ENCODE assay signal across 11 cellular contexts in genomic region chr2:177289824-177290632, GRCh38. TPM values are rescaled to one million over a fixed set of nuclear protein-coding genes. Genes with fewer than 3 reads are reported as not detected.
DNase-seq lines count a peak whose midpoint lies in the region; ATAC-seq, FAIRE-seq and TF ChIP-seq lines count a peak whose summit lies in the region.
"Had no signal": no experiment of that assay in that cellular context is flagged by ENCODE, and none has a peak within 500 bp of the region (broad histone marks: within the 10 kb centered on the region; RNA-seq: fewer than 3 reads in every experiment).

No MANE protein-coding gene starts in this region.

- POLR2A ChIA-PET in PC-9 (lab: Charles Lee; ENCODE audit: unreplicated experiment): no interaction called here

- WGBS in heart left ventricle, 4 donors: 68 to 87% (median 78%) methylated on average over 9 of the region's 9 CpGs

- intact Hi-C loops in dorsolateral prefrontal cortex (cut with DNase I) (no loop called here), heart left ventricle (cut with DNase I) (loop anchor here in 6 of 10 donors (10.0 kb wide), 1 partner anchor 125 kb away; no protein-coding TSS in a partner anchor), PC-9 (cut with micrococcal nuclease; ENCODE audit: unreplicated experiment) (no loop called here)

- H3K36me3 ChIP-seq in heart left ventricle: peaks cover 0 to 7% (median 0%) of the 10 kb centered on the region in 9 donors
- no peaks in the 10 kb centered on the region for H3K36me3 ChIP-seq in PC-9 (ENCODE audit: low read depth)

- H3K27me3 ChIP-seq in dorsolateral prefrontal cortex (no peaks in the 10 kb centered on the region), heart left ventricle (no peaks in the 10 kb centered on the region), PC-9 (ENCODE audit: insufficient read depth, low read depth) (no peaks in the 10 kb centered on the region)

- H3K9me3 ChIP-seq in heart left ventricle (no peaks in the 10 kb centered on the region), PC-9 (ENCODE audit: insufficient read depth, low read depth) (no peaks in the 10 kb centered on the region)

- FAIRE-seq in GM18507 (lab: Jason Lieb, UNC): peak; percentile 85

- H3K9me2 ChIP-seq in PC-9 (ENCODE audit: insufficient read depth): no peaks in the 10 kb centered on the region

- no peaks in the 10 kb centered on the region for H3K79me2 ChIP-seq in PC-9 (ENCODE audit: low read depth)

- H3K27ac ChIP-seq in dorsolateral prefrontal cortex (no peak overlapping the region), heart left ventricle (no peak overlapping the region), PC-9 (no peak overlapping the region)

- TF ChIP-seq POLR2A in heart left ventricle (IDR thresholded peaks at IDR 0.05): no peak

- H3K4me1 ChIP-seq in heart left ventricle: peaks cover 0 to 22% (median 5%) of the 10 kb centered on the region in 12 donors
- H3K4me1 ChIP-seq in PC-9 (replicated peaks; ENCODE audit: insufficient read depth): no peaks in the 10 kb centered on the region

- no peak overlapping the region for H3K4me2 ChIP-seq in PC-9

- H4K20me1 ChIP-seq in PC-9 (ENCODE audit: insufficient read depth): no peaks in the 10 kb centered on the region

- ATAC-seq in GM21515 (IDR thresholded peaks at IDR 0.05; ENCODE audit: unreplicated experiment): peak; percentile 77
- ATAC-seq in HG03378 (IDR thresholded peaks at IDR 0.05; ENCODE audit: unreplicated experiment): peak; percentile 77
- no peak for ATAC-seq in heart left ventricle

- DNase-seq in GM18507 (ENCODE audit: extremely low spot score, insufficient read length, low read depth): no peak
- peak; percentile 16 for DNase-seq in central memory CD4-positive, alpha-beta T cell
- DNase-seq in dorsolateral prefrontal cortex: no peak
- DNase-seq in heart left ventricle: no peak
- DNase-seq in midbrain (lab: John Stamatoyannopoulos, UW): no peak
- no peak for DNase-seq in PC-9
- DNase-seq: caudate nucleus, NCI-H1048, retina had no signal

- no peaks in the 10 kb centered on the region for H3F3A ChIP-seq in PC-9 (ENCODE audit: insufficient read depth, low read depth)

- no peak for TF ChIP-seq CTCF in dorsolateral prefrontal cortex (IDR thresholded peaks at IDR 0.05 in 54 of 56, conservative IDR thresholded peaks at IDR 0.05 in 2 of 56; ENCODE audit: low read depth in 1 of 56, partially characterized antibody in 56 of 56)
- TF ChIP-seq CTCF in heart left ventricle (IDR thresholded peaks at IDR 0.05): no peak
- no peak for TF ChIP-seq CTCF in PC-9 (conservative IDR thresholded peaks at IDR 0.05)

- BruUV-seq in PC-9 (replicated peaks; lab: Mats Ljungman, UMichigan): no TSS peak

- no peak overlapping the region for H2AFZ ChIP-seq in PC-9

- CTCF ChIA-PET in PC-9 (lab: Charles Lee): no interaction called here

- H3K4me3 ChIP-seq in dorsolateral prefrontal cortex: no peak overlapping the region
- no peak overlapping the region for H3K4me3 ChIP-seq in heart left ventricle
- H3K4me3 ChIP-seq in PC-9: no peak overlapping the region

RNA-seq across cellular contexts. Expression of gene NFE2L2, which starts 25.5 kb away (rescaled TPM):
- 100 to 1,000 TPM in 7 of 120 experiments, 10 to 100 TPM in 113; 41.4 to 116 (median 63.8) TPM for total RNA-seq in dorsolateral prefrontal cortex
- 10 to 100 TPM; 39.2 to 82.5 (median 59.4) TPM for total RNA-seq in heart left ventricle
- 10 to 100 TPM; 17.0 to 37.3 TPM for polyA plus RNA-seq in heart left ventricle
- 117 and 138 TPM in 2 replicates for total RNA-seq in PC-9 (2021)

Comparison
In these comparisons a context has a peak if more than half of its experiments do, and no peak if none do; other contexts are left out.
1. ATAC-seq: peak in GM21515 (single experiment) and HG03378 (single experiment); none in heart left ventricle (0 of 4).
2. intact Hi-C loops: an anchor here in heart left ventricle (10.0 kb wide); none called in dorsolateral prefrontal cortex and PC-9.